10 cellular contexts compared by ENCODE assay signal in genomic region chr2:73859721-73860586, GRCh38.
DNase-seq lines count a peak whose midpoint lies in the region; FAIRE-seq and TF ChIP-seq lines count a peak whose summit lies in the region.
"Had no signal": no experiment of that assay in that cellular context is flagged by ENCODE, and none has a peak within 500 bp of the region (broad histone marks: within the 10 kb centered on the region; RNA-seq: fewer than 3 reads in every experiment).

No MANE protein-coding gene starts in this region.

- H3K4me3 ChIP-seq in brain microvascular endothelial cell (ENCODE audit: low read depth, low read length), result no peak overlapping the region
- H3K4me3 ChIP-seq in skeletal muscle cell (ENCODE audit: low read depth, low read length), result no peak overlapping the region
- H3K4me3 ChIP-seq: lung had no signal

- H3K27ac ChIP-seq in brain microvascular endothelial cell, result no peak overlapping the region

- DNase-seq in EH (ENCODE audit: low read depth) (peak; percentile 85), RCC 7860 (ENCODE audit: low spot score) (peak; percentile 80), brain microvascular endothelial cell (peak; percentile 89), skeletal muscle cell (ENCODE audit: low read depth) (peak; percentile 83), SHP77 (lab: John Stamatoyannopoulos, UW) (no peak), COLO668 (lab: John Stamatoyannopoulos, UW; ENCODE audit: unreplicated experiment) (no peak), anterior cingulate cortex (lab: John Stamatoyannopoulos, UW) (no peak), GOT3 (lab: John Stamatoyannopoulos, UW) (no peak)
- DNase-seq: NCI-H2227 treated with DMSO at 0.1 percent for 48 hours had no signal

- H3K27me3 ChIP-seq in brain microvascular endothelial cell (replicated peaks), result no peaks in the 10 kb centered on the region

- no peak for TF ChIP-seq CTCF in brain microvascular endothelial cell (IDR thresholded peaks at IDR 0.05; ENCODE audit: low read depth, low read length, missing control alignments)

- in situ Hi-C loops in brain microvascular endothelial cell (cut with HindIII; ENCODE audit: low pct_ligation_motif_present, low sequenced_read_pairs), result no loop called here

- H3K36me3 ChIP-seq in brain microvascular endothelial cell (replicated peaks), result peaks cover 17% of the 10 kb centered on the region

- peak; percentile 96 for FAIRE-seq in RCC 7860 (lab: Jason Lieb, UNC)

Comparison
In these comparisons a context has a peak if more than half of its experiments do, and no peak if none do; other contexts are left out.
1. DNase-seq: peak in EH (single experiment), RCC 7860 (single experiment), brain microvascular endothelial cell (single experiment) and skeletal muscle cell (single experiment); none in SHP77 (0 of 2), COLO668 (single experiment), anterior cingulate cortex (0 of 58) and GOT3 (single experiment).